In the genomic region with DNA sequence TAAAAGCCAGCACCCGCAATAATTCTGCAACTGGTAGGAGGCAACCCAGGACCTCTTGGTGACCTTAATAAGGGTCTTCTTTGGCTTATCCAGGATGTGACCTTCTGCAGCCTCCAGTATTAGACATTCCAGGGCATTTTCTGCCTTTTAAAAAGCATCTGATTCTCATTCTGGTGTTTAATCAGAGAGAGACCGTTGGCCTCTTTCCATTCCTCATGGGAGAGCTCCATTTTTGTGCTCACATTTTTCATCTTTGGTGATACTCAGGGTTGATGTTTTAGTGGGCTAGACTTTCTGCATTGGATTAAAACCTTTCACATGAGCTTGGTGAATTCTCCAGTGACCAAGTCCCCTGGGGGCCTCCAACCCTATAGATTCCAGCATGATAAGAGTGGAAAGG, we compare ENCODE assay signal across 20 cellular contexts.
"Had no signal": no experiment of that assay in that cellular context is flagged by ENCODE, and none has a peak within 500 bp of the region (broad histone marks: within the 10 kb centered on the region; RNA-seq: fewer than 3 reads in every experiment).

No MANE protein-coding gene starts in this region.

- H3K27ac Mint-ChIP-seq: dendritic cell treated with granulocyte-macrophage colony-stimulating factor and Interleukin-4, amounts not matched to agents 40 ng/mL and 50 ng/mL, for 4 days; effector memory CD8-positive, alpha-beta T cell; naive B cell; stimulated activated naive B cell treated with anti-CD40 and anti-IgM and Interleukin-4, amounts not matched to agents 10 μg/mL and 1 μg/mL and 100 μg/mL, for 72 hours; stimulated activated naive CD8-positive, alpha-beta T cell treated with anti-CD3 and anti-CD28 coated beads, Interleukin-15, amount 100 ng/mL, for 72 hours had no signal

- H3K4me1 ChIP-seq: esophagus squamous epithelium, psoas muscle had no signal

- H3K4me1 Mint-ChIP-seq: naive B cell had no signal

- H3K27ac ChIP-seq: esophagus squamous epithelium, psoas muscle, spleen, thoracic aorta had no signal

- H3K36me3 ChIP-seq: thoracic aorta had no signal

- H3K4me3 Mint-ChIP-seq: dendritic cell treated with granulocyte-macrophage colony-stimulating factor and Interleukin-4, amounts not matched to agents 40 ng/mL and 50 ng/mL, for 4 days; effector memory CD8-positive, alpha-beta T cell; naive B cell; nephron; stimulated activated naive B cell treated with anti-CD40 and anti-IgM and Interleukin-4, amounts not matched to agents 10 μg/mL and 1 μg/mL and 100 μg/mL, for 72 hours; stimulated activated naive CD8-positive, alpha-beta T cell treated with anti-CD3 and anti-CD28 coated beads, Interleukin-15, amount 100 ng/mL, for 72 hours had no signal

- H3K36me3 Mint-ChIP-seq: naive B cell; stimulated activated naive B cell treated with anti-CD40 and anti-IgM and Interleukin-4, amounts not matched to agents 10 μg/mL and 1 μg/mL and 100 μg/mL, for 72 hours had no signal

- H3K27me3 Mint-ChIP-seq: dendritic cell treated with granulocyte-macrophage colony-stimulating factor and Interleukin-4, amounts not matched to agents 40 ng/mL and 50 ng/mL, for 4 days; effector memory CD8-positive, alpha-beta T cell; stimulated activated naive CD8-positive, alpha-beta T cell treated with anti-CD3 and anti-CD28 coated beads, Interleukin-15, amount 100 ng/mL, for 72 hours had no signal

- H3K4me3 ChIP-seq: esophagus squamous epithelium, lung, psoas muscle, spleen, thoracic aorta had no signal

- H3K9me3 Mint-ChIP-seq: dendritic cell treated with granulocyte-macrophage colony-stimulating factor and Interleukin-4, amounts not matched to agents 40 ng/mL and 50 ng/mL, for 4 days; effector memory CD8-positive, alpha-beta T cell; naive B cell; nephron; stimulated activated naive B cell treated with anti-CD40 and anti-IgM and Interleukin-4, amounts not matched to agents 10 μg/mL and 1 μg/mL and 100 μg/mL, for 72 hours; stimulated activated naive CD8-positive, alpha-beta T cell treated with anti-CD3 and anti-CD28 coated beads, Interleukin-15, amount 100 ng/mL, for 72 hours had no signal

- H3K27me3 ChIP-seq: esophagus squamous epithelium, spleen had no signal

- DNase-seq: effector memory CD8-positive, alpha-beta T cell; esophagus squamous epithelium; left colon; left ventricle myocardium superior; mesenchymal stem cell; midbrain; naive B cell; psoas muscle; retina; spleen; stimulated activated CD4-positive, alpha-beta T cell treated with anti-CD3 and anti-CD28 coated beads, Interleukin-15, amount 100 ng/mL, for 24 hours; stimulated activated CD4-positive, alpha-beta T cell treated with anti-CD3 and anti-CD28 coated beads, Interleukin-1b, Interleukin-23, amount 100 ng/mL, for 48 hours; stimulated activated CD4-positive, alpha-beta T cell treated with anti-CD3 and anti-CD28 coated beads, Interleukin-4, amount 100 ng/mL, for 24 hours; stimulated activated naive B cell treated with anti-CD40 and anti-IgM and Interleukin-4, amounts not matched to agents 10 μg/mL and 1 μg/mL and 100 μg/mL, for 72 hours; stimulated activated naive CD8-positive, alpha-beta T cell treated with anti-CD3 and anti-CD28 coated beads, Interleukin-15, amount 100 ng/mL, for 72 hours; trophoblast cell had no signal

- H3K9me3 ChIP-seq: esophagus squamous epithelium, psoas muscle, spleen, thoracic aorta had no signal
